ENCODE assay signal across 19 cellular contexts in genomic region chr2:39550701-39551285, GRCh38.
A peak's percentile ranks its signal among the peaks of the same experiment; 100 is the strongest.
DNase-seq lines count a peak whose midpoint lies in the region; ATAC-seq and TF ChIP-seq lines count a peak whose summit lies in the region.
"Had no signal": no experiment of that assay in that cellular context is flagged by ENCODE, and none has a peak within 500 bp of the region (broad histone marks: within the 10 kb centered on the region; RNA-seq: fewer than 3 reads in every experiment).

No MANE protein-coding gene starts in this region.

- peaks cover 9% of the 10 kb centered on the region for H3K9me3 ChIP-seq in SJSA1 (replicated peaks)
- no peaks in the 10 kb centered on the region for H3K9me3 ChIP-seq in MM.1S (replicated peaks; ENCODE audit: insufficient read depth, low read length)

- no peak overlapping the region for H3K9ac ChIP-seq in MM.1S (ENCODE audit: low read length)

- H3K4me2 ChIP-seq in MM.1S (ENCODE audit: low read depth, low read length), result no peak overlapping the region

- TF ChIP-seq CTCF in osteocyte (IDR thresholded peaks at IDR 0.05) (no peak), GM13976 (IDR thresholded peaks at IDR 0.05; ENCODE audit: borderline replicate concordance, control extremely low read depth, extremely low read depth, insufficient read depth, missing control alignments) (no peak), MM.1S (IDR thresholded peaks at IDR 0.05; ENCODE audit: low read length) (no peak)

- H3K4me3 Mint-ChIP-seq in osteocyte (ENCODE audit: unreplicated experiment), result no peak overlapping the region
- H3K4me3 Mint-ChIP-seq: activated naive CD8-positive, alpha-beta T cell treated with anti-CD3 and anti-CD28 coated beads, Interleukin-2, amount 10 ng/mL, durations not matched to agents 7 days and 5 days; CD14-positive monocyte; naive B cell had no signal

- peak overlapping the region; percentile 53 for H3K27ac Mint-ChIP-seq in osteocyte (ENCODE audit: unreplicated experiment)
- H3K27ac Mint-ChIP-seq: activated naive CD8-positive, alpha-beta T cell treated with anti-CD3 and anti-CD28 coated beads, Interleukin-2, amount 10 ng/mL, durations not matched to agents 7 days and 5 days; naive B cell had no signal

- peaks cover 22% of the 10 kb centered on the region for H3K9me3 Mint-ChIP-seq in osteocyte (ENCODE audit: unreplicated experiment)
- H3K9me3 Mint-ChIP-seq: activated naive CD8-positive, alpha-beta T cell treated with anti-CD3 and anti-CD28 coated beads, Interleukin-2, amount 10 ng/mL, durations not matched to agents 7 days and 5 days had no signal

- H3K4me1 ChIP-seq in SJSA1 (replicated peaks), result peaks cover 37% of the 10 kb centered on the region
- H3K4me1 ChIP-seq in MM.1S (ENCODE audit: low read length), result no peaks in the 10 kb centered on the region
- H3K4me1 ChIP-seq: tibial artery had no signal

- peak; percentile 10 for DNase-seq in HCEC 1CT
- DNase-seq in SJSA1 (ENCODE audit: low read depth in 1 of 2, low spot score in 2 of 2), result no peak
- no peak for DNase-seq in epithelial cell of prostate (ENCODE audit: low read depth, low spot score)
- DNase-seq in osteocyte (ENCODE audit: extremely low spot score, unreplicated experiment), result no peak
- DNase-seq in GM13976 (ENCODE audit: low spot score), result no peak
- DNase-seq in activated effector memory CD4-positive, alpha-beta T cell treated with anti-CD3 and anti-CD28 coated beads, Interleukin-2, amount 50 U/mL, for 16 hours, result no peak
- DNase-seq in MM.1S, result no peak
- DNase-seq: activated CD4-positive, CD25-positive, alpha-beta regulatory T cell treated with anti-CD3 and anti-CD28 coated beads, Interleukin-2, amount 50 U/mL, for 72 hours; activated naive CD8-positive, alpha-beta T cell treated with anti-CD3 and anti-CD28 coated beads, Interleukin-2, amount 10 ng/mL, durations not matched to agents 7 days and 5 days; heart right ventricle; KBM-7; kidney glomerular epithelial cell; naive B cell; NCI-H1436; stimulated activated CD4-positive, alpha-beta T cell treated with anti-CD3 and anti-CD28 coated beads, Interleukin-1b, Interleukin-23, amount 100 ng/mL, for 48 hours; stimulated activated CD8-positive, alpha-beta memory T cell treated with anti-CD3 and anti-CD28 coated beads, Interleukin-4, amount 100 ng/mL, for 48 hours; tibial artery had no signal

- H3K4me3 ChIP-seq in SJSA1 (no peak overlapping the region), MM.1S (ENCODE audit: low read length) (no peak overlapping the region)
- H3K4me3 ChIP-seq: heart right ventricle, tibial artery had no signal

- H3K4me1 Mint-ChIP-seq in osteocyte (ENCODE audit: unreplicated experiment), result peaks cover 9% of the 10 kb centered on the region
- H3K4me1 Mint-ChIP-seq: activated naive CD8-positive, alpha-beta T cell treated with anti-CD3 and anti-CD28 coated beads, Interleukin-2, amount 10 ng/mL, durations not matched to agents 7 days and 5 days; CD14-positive monocyte; naive B cell had no signal

- H3K27me3 ChIP-seq in SJSA1 (replicated peaks) (no peaks in the 10 kb centered on the region), MM.1S (replicated peaks; ENCODE audit: insufficient read depth, low read length) (no peaks in the 10 kb centered on the region)
- H3K27me3 ChIP-seq: heart right ventricle, tibial artery had no signal

- no peaks in the 10 kb centered on the region for H3K9me2 ChIP-seq in MM.1S (replicated peaks; ENCODE audit: insufficient read depth, low read length)

- ATAC-seq in GM21576 (IDR thresholded peaks at IDR 0.05; ENCODE audit: unreplicated experiment), result no peak

- no peaks in the 10 kb centered on the region for H3F3A ChIP-seq in MM.1S (ENCODE audit: insufficient read depth, low read length)

- H3K36me3 ChIP-seq in SJSA1 (no peaks in the 10 kb centered on the region), MM.1S (replicated peaks; ENCODE audit: insufficient read depth, low read length) (no peaks in the 10 kb centered on the region)
- H3K36me3 ChIP-seq: heart right ventricle, tibial artery had no signal

- H3K27ac ChIP-seq in SJSA1 (peak overlapping the region; percentile 10; the same call in 1 of the 2 replicates), epithelial cell of prostate (peak overlapping the region; percentile 59), MM.1S (ENCODE audit: low read length) (no peak overlapping the region)
- H3K27ac ChIP-seq: tibial artery had no signal

- no peaks in the 10 kb centered on the region for H4K20me1 ChIP-seq in MM.1S (ENCODE audit: insufficient read depth, low read length)

- H2AFZ ChIP-seq in MM.1S (ENCODE audit: low read length), result no peak overlapping the region

- no peaks in the 10 kb centered on the region for H3K36me3 Mint-ChIP-seq in osteocyte (ENCODE audit: unreplicated experiment)
- H3K36me3 Mint-ChIP-seq: activated naive CD8-positive, alpha-beta T cell treated with anti-CD3 and anti-CD28 coated beads, Interleukin-2, amount 10 ng/mL, durations not matched to agents 7 days and 5 days; CD14-positive monocyte; naive B cell had no signal

- no peaks in the 10 kb centered on the region for H3K79me2 ChIP-seq in MM.1S (ENCODE audit: low read length)

- H3K27me3 Mint-ChIP-seq in osteocyte (ENCODE audit: unreplicated experiment), result no peaks in the 10 kb centered on the region
- H3K27me3 Mint-ChIP-seq: naive B cell had no signal

- in situ Hi-C loops in GM13976 (cut with MboI; ENCODE audit: low sequenced_read_pairs, unreplicated experiment), result no loop called here
